ENCODE assay signal across 8 cellular contexts in genomic region chr12:101877816-101878811, GRCh38. TPM values are rescaled to one million over a fixed set of nuclear protein-coding genes. Genes with fewer than 3 reads are reported as not detected.
DNase-seq lines count a peak whose midpoint lies in the region; ATAC-seq and TF ChIP-seq lines count a peak whose summit lies in the region.

No MANE protein-coding gene starts in this region.

- in situ Hi-C loops in SK-MEL-5 (cut with HindIII; ENCODE audit: low pct_unique_long_range_greater_than_20kb, low sequenced_read_pairs), result no loop called here

- H3K27ac Mint-ChIP-seq in effector memory CD8-positive, alpha-beta T cell, result peak overlapping the region; percentile 91 to 94

- H3K4me3 ChIP-seq in AG04450 (ENCODE audit: low read depth, low read length) (peak overlapping the region; percentile 99), mononuclear cell (ENCODE audit: low read length) (peak overlapping the region; percentile 81)

- no peak for TF ChIP-seq CTCF in AG04450 (IDR thresholded peaks at IDR 0.05; ENCODE audit: low read depth, low read length)

- peak; percentile 9 for ATAC-seq in GM18520 (IDR thresholded peaks at IDR 0.05; ENCODE audit: unreplicated experiment)
- ATAC-seq in HG03045 (IDR thresholded peaks at IDR 0.05; ENCODE audit: unreplicated experiment), result peak; percentile 26
- ATAC-seq in effector memory CD8-positive, alpha-beta T cell (replicated peaks), result no peak
- ATAC-seq in HG03135 (IDR thresholded peaks at IDR 0.05; ENCODE audit: unreplicated experiment), result no peak

- CTCF ChIA-PET in AG04450 (lab: Charles Lee), result interaction anchor here (0.6 to 1.0 kb wide), 3 partner anchors 38 to 170 kb away, joined by 3 to 4 read pairs (median 3); no protein-coding TSS in a partner anchor

- no peaks in the 10 kb centered on the region; the same call in 1 of the 2 replicates for H3K9me3 ChIP-seq in AG04450 (ENCODE audit: control insufficient read depth, insufficient read depth, low read length)
- H3K9me3 ChIP-seq in mononuclear cell (ENCODE audit: low read depth, low read length), result no peaks in the 10 kb centered on the region

- peak overlapping the region; percentile 96 to 97 for H3K4me3 Mint-ChIP-seq in effector memory CD8-positive, alpha-beta T cell

- H3K27me3 Mint-ChIP-seq in effector memory CD8-positive, alpha-beta T cell, result no peaks in the 10 kb centered on the region

- POLR2A ChIA-PET in AG04450 (lab: Yijun Ruan, JAX), result interaction anchor here (0.5 to 1.5 kb wide), 8 partner anchors 13 to 52 kb away, joined by 3 to 25 read pairs (median 3); partner anchors contain the start of gene GNPTAB

- H3K36me3 Mint-ChIP-seq in effector memory CD8-positive, alpha-beta T cell (ENCODE audit: insufficient read depth), result peaks cover 25% of the 10 kb centered on the region

- peak overlapping the region; percentile 61 for H3K27ac ChIP-seq in AG04450 (ENCODE audit: low read depth, low read length)

- H3K4me1 ChIP-seq in mononuclear cell (ENCODE audit: insufficient read depth, low read length), result peaks cover 55% of the 10 kb centered on the region

- H3K27me3 ChIP-seq in AG04450 (ENCODE audit: control insufficient read depth, insufficient read depth, low read length) (no peaks in the 10 kb centered on the region), mononuclear cell (ENCODE audit: insufficient read depth, low read length) (no peaks in the 10 kb centered on the region)

- H3K4me1 Mint-ChIP-seq in effector memory CD8-positive, alpha-beta T cell (ENCODE audit: low read depth in 2 of 2), result peaks cover 12 to 16% of the 10 kb centered on the region in 2 donors

- DNase-seq in AG04450 (ENCODE audit: low read depth, low spot score) (no peak), SK-MEL-5 (ENCODE audit: low read depth, low spot score) (peak; percentile 17), NCI-H2171 (lab: John Stamatoyannopoulos, UW) (no peak)
- DNase-seq in effector memory CD8-positive, alpha-beta T cell, result no peak

- H3K9me3 Mint-ChIP-seq in effector memory CD8-positive, alpha-beta T cell, result no peaks in the 10 kb centered on the region

RNA-seq across cellular contexts. Expression of gene DRAM1, which starts 0.7 kb away (rescaled TPM):
- polyA plus RNA-seq in AG04450 (2011; rRNA removed), result 54.9 and 57.5 TPM in 2 replicates
- polyA minus RNA-seq in AG04450 (2011; rRNA and poly(A)+ RNA removed), result 39.1 and 46.2 TPM in 2 replicates
- total RNA-seq in SK-MEL-5 (2014; rRNA removed; shearing (Covaris generic)), result 8.8 and 9.3 TPM in 2 replicates
- polyA plus RNA-seq in SK-MEL-5 (2015; cell fraction: cytosol; rRNA removed), result 15.2 and 22.8 TPM in 2 replicates
- 4.0 and 4.1 TPM in 2 replicates for polyA plus RNA-seq in SK-MEL-5 (2015; cell fraction: nucleus; rRNA removed)
- total RNA-seq in mononuclear cell, result 23.6 TPM

RNA-seq across cellular contexts. Expression of gene GNPTAB, which starts 47.4 kb away (rescaled TPM):
- 29.0 and 34.3 TPM in 2 replicates for polyA plus RNA-seq in AG04450 (2011; rRNA removed)
- 29.8 and 36.7 TPM in 2 replicates for polyA minus RNA-seq in AG04450 (2011; rRNA and poly(A)+ RNA removed)
- total RNA-seq in SK-MEL-5 (2014; rRNA removed; shearing (Covaris generic)), result 108 and 110 TPM in 2 replicates
- 122 and 159 TPM in 2 replicates for polyA plus RNA-seq in SK-MEL-5 (2015; cell fraction: cytosol; rRNA removed)
- polyA plus RNA-seq in SK-MEL-5 (2015; cell fraction: nucleus; rRNA removed), result 88.1 and 125 TPM in 2 replicates
- total RNA-seq in mononuclear cell, result 81.4 TPM

Comparison
In these comparisons a context has a peak if more than half of its experiments do, and no peak if none do; other contexts are left out.
1. ATAC-seq: peak in GM18520 (single experiment) and HG03045 (single experiment); none in effector memory CD8-positive, alpha-beta T cell (single experiment) and HG03135 (single experiment).